In genomic region chr7:108156897-108157605, GRCh38 we compare ENCODE assay signal across 17 cellular contexts. TPM values are rescaled to one million over a fixed set of nuclear protein-coding genes. Genes with fewer than 3 reads are reported as not detected.
"Had no signal": no experiment of that assay in that cellular context is flagged by ENCODE, and none has a peak within 500 bp of the region (broad histone marks: within the 10 kb centered on the region; RNA-seq: fewer than 3 reads in every experiment).

No MANE protein-coding gene starts in this region.

- H3K4me3 ChIP-seq: gastrocnemius medialis, neural progenitor cell, prostate gland, right atrium auricular region, tibial nerve, uterus had no signal

- H3K4me2 ChIP-seq: neural progenitor cell had no signal

- H3K4me1 ChIP-seq: gastrocnemius medialis, prostate gland, right atrium auricular region, tibial nerve, uterus had no signal

- H3K9me3 ChIP-seq: gastrocnemius medialis, prostate gland, right atrium auricular region, tibial nerve, uterus had no signal

- H3K27me3 ChIP-seq: gastrocnemius medialis, neural progenitor cell, right atrium auricular region, tibial nerve, uterus had no signal

- DNase-seq: activated CD4-positive, alpha-beta T cell treated with anti-CD3 and anti-CD28 coated beads for 1 hour; activated CD4-positive, alpha-beta T cell treated with anti-CD3 and anti-CD28 coated beads, Interleukin-2, amount 50 U/mL, for 48 hours; amygdala; dermis blood vessel endothelial cell; effector memory CD8-positive, alpha-beta T cell; gastrocnemius medialis; head of caudate nucleus; naive B cell; stimulated activated CD4-positive, alpha-beta T cell treated with anti-CD3 and anti-CD28 coated beads, Interleukin-2, amount 100 ng/mL, for 48 hours; T-helper 2 cell; uterus; WERI-Rb-1 had no signal

- H3K36me3 ChIP-seq: gastrocnemius medialis, neural progenitor cell, prostate gland, right atrium auricular region, tibial nerve, uterus, WERI-Rb-1 had no signal

- H2AFZ ChIP-seq: neural progenitor cell had no signal

- ATAC-seq: effector memory CD8-positive, alpha-beta T cell; gastrocnemius medialis had no signal

- H3K27ac ChIP-seq: gastrocnemius medialis, neural progenitor cell, prostate gland, right atrium auricular region, tibial nerve, uterus, WERI-Rb-1 had no signal

RNA-seq across cellular contexts. Expression of gene LAMB4, which starts 26.9 kb away (rescaled TPM):
- total RNA-seq: activated T-helper 1 cell treated with anti-CD3 and anti-CD28 coated beads, Interleukin-12 subunit alpha, Interleukin-12 subunit beta, Interleukin-2, Interleukin-4 antibody, amounts not matched to agents 30 ng/mL and 10 ng/mL and 1 ng/mL, durations not matched to agents 14 hours and 24 hours and 36 hours; right atrium auricular region had no signal
